Comparison of ENCODE assay signal across 8 cellular contexts in genomic region chr14:106061877-106062500, GRCh38.
A peak's percentile ranks its signal among the peaks of the same experiment; 100 is the strongest.
DNase-seq lines count a peak whose midpoint lies in the region; ATAC-seq and TF ChIP-seq lines count a peak whose summit lies in the region.
"Not testable (repeated sequence)": the region's sequence is repeated elsewhere in the genome, so short reads cannot be mapped to it uniquely, and the experiment has no call there.

No MANE protein-coding gene starts in this region.

- not testable (repeated sequence) for TF ChIP-seq POLR2A in body of pancreas (IDR thresholded peaks at IDR 0.05)

- H3K27me3 Mint-ChIP-seq in naive thymus-derived CD4-positive, alpha-beta T cell = peaks cover 9 to 49% (median 11%) of the 10 kb centered on the region in 5 donors

- H3K9me3 Mint-ChIP-seq in naive thymus-derived CD4-positive, alpha-beta T cell = not testable (repeated sequence)

- H3K27me3 ChIP-seq in BLaER1; body of pancreas; naive thymus-derived CD4-positive, alpha-beta T cell (ENCODE audit: control insufficient read depth in 2 of 2, insufficient read depth in 2 of 2, low read length in 2 of 2): not testable (repeated sequence)

- POLR2A ChIA-PET in naive thymus-derived CD4-positive, alpha-beta T cell (lab: Charles Lee) = not testable (repeated sequence)

- not testable (repeated sequence) for H3K27ac ChIP-seq in BLaER1; body of pancreas; naive thymus-derived CD4-positive, alpha-beta T cell (ENCODE audit: low read depth, low read length)

- H3K36me3 Mint-ChIP-seq in naive thymus-derived CD4-positive, alpha-beta T cell = not testable (repeated sequence)

- H4K20me1 ChIP-seq in BLaER1 = not testable (repeated sequence)

- peaks cover 0 to 25% (median 17%) of the 10 kb centered on the region in 7 donors for H3K4me1 Mint-ChIP-seq in naive thymus-derived CD4-positive, alpha-beta T cell

- H3K4me2 ChIP-seq in BLaER1 = peak overlapping the region; percentile 59

- TF ChIP-seq CTCF in body of pancreas (IDR thresholded peaks at IDR 0.05) = peak in 5 of 7 experiments; percentile 15 to 41 (median 20)

- H3K4me3 Mint-ChIP-seq in naive thymus-derived CD4-positive, alpha-beta T cell = peak overlapping the region in 9 of 10 donors; percentile 13 to 79 (median 49)

- 24 to 32% methylated on average over 11 to 12 of the region's 12 CpGs for WGBS in body of pancreas, 2 donors

- intact Hi-C loops in body of pancreas (cut with DNase I) = not testable (repeated sequence)
- intact Hi-C loops in naive thymus-derived CD4-positive, alpha-beta T cell (cut with micrococcal nuclease) = loop anchor here (1.0 to 5.0 kb wide), 7 partner anchors 17 to 385 kb away; no protein-coding TSS in a partner anchor

- H3K4me3 ChIP-seq in BLaER1; body of pancreas; naive thymus-derived CD4-positive, alpha-beta T cell (ENCODE audit: low read length): not testable (repeated sequence)

- H3K36me3 ChIP-seq in BLaER1; body of pancreas (replicated peaks in 1 of 2; ENCODE audit: insufficient read depth in 1 of 2, low read depth in 2 of 2); naive thymus-derived CD4-positive, alpha-beta T cell (ENCODE audit: control insufficient read depth in 2 of 3, insufficient read depth in 3 of 3, low read length in 3 of 3): not testable (repeated sequence)

- not testable (repeated sequence) for H3K9ac ChIP-seq in BLaER1

- peak overlapping the region in 8 of 9 donors; percentile 23 to 89 (median 50) for H3K27ac Mint-ChIP-seq in naive thymus-derived CD4-positive, alpha-beta T cell

- H3K4me1 ChIP-seq in BLaER1 = peaks cover 53% of the 10 kb centered on the region
- H3K4me1 ChIP-seq in body of pancreas; naive thymus-derived CD4-positive, alpha-beta T cell (ENCODE audit: control insufficient read depth in 2 of 2, insufficient read depth in 2 of 2, low read length in 2 of 2): not testable (repeated sequence)

- not testable (repeated sequence) for H3K9me3 ChIP-seq in BLaER1; body of pancreas; naive thymus-derived CD4-positive, alpha-beta T cell (ENCODE audit: control insufficient read depth in 2 of 3, low read length in 3 of 3)

- DNase-seq in NCI-H2107 (lab: John Stamatoyannopoulos, UW) (peak; percentile 84), T-helper 22 cell (ENCODE audit: low read depth) (peak; percentile 61), body of pancreas (peak; percentile 33 to 63 (median 43))
- DNase-seq in activated CD8-positive, alpha-beta memory T cell treated with anti-CD3 and anti-CD28 coated beads, Interleukin-2, amount 50 U/mL, for 4 hours = peak; percentile 86
- peak; percentile 62 to 92 (median 86) for DNase-seq in naive thymus-derived CD4-positive, alpha-beta T cell
- peak; percentile 55 to 65 for DNase-seq in stimulated activated CD8-positive, alpha-beta memory T cell treated with anti-CD3 and anti-CD28 coated beads, Interleukin-15, amount 100 ng/mL, for 4 hours (ENCODE audit: low read depth in 2 of 2)

- peak; percentile 56 for ATAC-seq in GM19467 (IDR thresholded peaks at IDR 0.05; ENCODE audit: unreplicated experiment)
- not testable (repeated sequence) for ATAC-seq in body of pancreas
- ATAC-seq in naive thymus-derived CD4-positive, alpha-beta T cell = peak; percentile 97

- CTCF ChIA-PET in naive thymus-derived CD4-positive, alpha-beta T cell (lab: Charles Lee) = interaction anchor here (0.8 to 1.3 kb wide), 6 partner anchors 8 to 391 kb away, joined by 3 to 4 read pairs (median 3); no protein-coding TSS in a partner anchor
